24 cellular contexts compared by ENCODE assay signal in the genomic region with DNA sequence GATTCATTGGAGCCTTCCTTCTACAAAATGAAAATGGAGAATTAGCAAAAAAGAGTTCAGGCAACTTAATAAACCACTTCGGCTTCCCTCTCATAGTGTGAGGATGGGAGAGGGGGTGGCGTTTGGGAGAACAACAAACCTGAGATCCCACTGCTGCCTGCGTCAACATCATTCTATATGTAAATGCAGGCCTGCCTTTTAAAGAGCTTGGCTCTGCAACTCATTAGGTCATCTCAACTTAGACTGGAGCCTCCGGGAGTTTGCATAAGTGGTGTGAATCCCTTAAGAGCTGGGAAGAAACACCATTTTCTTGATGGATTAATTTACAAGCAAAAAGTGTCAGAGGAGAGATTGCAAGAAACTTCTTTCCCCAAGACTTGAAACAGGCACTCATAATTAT.
"Had no signal": no experiment of that assay in that cellular context is flagged by ENCODE, and none has a peak within 500 bp of the region (broad histone marks: within the 10 kb centered on the region; RNA-seq: fewer than 3 reads in every experiment).

No MANE protein-coding gene starts in this region.

- H3K36me3 ChIP-seq: adrenal gland had no signal

- H3K27ac ChIP-seq: adrenal gland, SK-N-MC, VCaP had no signal

- H3K27me3 ChIP-seq: adrenal gland had no signal

- H3K4me3 ChIP-seq: adrenal gland, SK-N-MC had no signal

- ATAC-seq: activated CD8-positive, alpha-beta T cell treated with anti-CD3 and anti-CD28 coated beads, Interleukin-2, amount 10 ng/mL, durations not matched to agents 7 days and 5 days; Panc1; Right ventricle myocardium inferior; T-cell had no signal

- DNase-seq: activated CD4-positive, alpha-beta T cell treated with anti-CD3 and anti-CD28 coated beads for 4 hours; activated CD8-positive, alpha-beta memory T cell treated with anti-CD3 and anti-CD28 coated beads, Interleukin-2, amount 50 U/mL, for 48 hours; activated CD8-positive, alpha-beta T cell treated with anti-CD3 and anti-CD28 coated beads, Interleukin-2, amount 10 ng/mL, durations not matched to agents 7 days and 5 days; activated naive CD4-positive, alpha-beta T cell treated with anti-CD3 and anti-CD28 coated beads, Interleukin-2, amount 50 U/mL, for 16 hours; activated naive CD8-positive, alpha-beta T cell treated with anti-CD3 and anti-CD28 coated beads, Interleukin-2, amount 10 ng/mL, durations not matched to agents 7 days and 5 days; activated T-cell treated with anti-CD3 and anti-CD28 coated beads, Interleukin-2, amount 50 U/mL, for 1 hour; adrenal gland; anterior cingulate cortex; cerebellar nuclear complex; NCI-H1048; NCI-H146; NCI-H187 treated with DMSO at 0.1 percent for 48 hours; NCI-H2171; NCI-H2227 treated with DMSO at 0.1 percent for 48 hours; NCI-H446 treated with DMSO at 0.1 percent for 48 hours; NCI-H524 treated with DMSO at 0.1 percent for 48 hours; NCI-H82; OCI-M1; RPMI8226; T-cell had no signal

- H3K4me1 ChIP-seq: adrenal gland had no signal

- H3K9me3 ChIP-seq: adrenal gland had no signal
